ENCODE assay signal across 12 cellular contexts in the genomic region with DNA sequence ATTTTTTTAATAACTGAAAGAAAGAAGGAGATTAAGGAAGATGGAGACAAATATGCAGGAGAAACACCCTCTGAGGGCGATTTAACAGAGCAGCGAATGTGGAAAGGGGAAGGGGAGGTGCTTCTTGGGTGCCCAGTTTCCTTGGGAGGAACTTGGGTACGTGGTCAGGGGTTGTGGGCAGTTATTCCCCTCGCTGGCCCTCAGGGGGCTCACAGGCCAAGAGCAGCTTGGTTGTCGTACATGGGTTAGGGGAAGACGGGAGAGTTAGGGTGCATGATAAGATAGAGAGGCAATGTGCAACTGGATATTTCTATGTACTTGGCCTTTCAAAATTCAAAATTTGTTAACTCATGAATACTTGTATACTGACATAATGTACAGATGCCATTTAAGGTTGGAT.
"Had no signal": no experiment of that assay in that cellular context is flagged by ENCODE, and none has a peak within 500 bp of the region (broad histone marks: within the 10 kb centered on the region; RNA-seq: fewer than 3 reads in every experiment).

No MANE protein-coding gene starts in this region.

- ATAC-seq: activated CD8-positive, alpha-beta T cell treated with anti-CD3 and anti-CD28 coated beads, Interleukin-2, amount 10 ng/mL, durations not matched to agents 7 days and 5 days; foreskin keratinocyte; left lung; upper lobe of right lung had no signal

- H3K27me3 Mint-ChIP-seq: memory B cell had no signal

- H3K27ac ChIP-seq: foreskin keratinocyte, left lung had no signal

- H3K4me3 Mint-ChIP-seq: activated CD8-positive, alpha-beta T cell treated with anti-CD3 and anti-CD28 coated beads, Interleukin-2, amount 10 ng/mL, durations not matched to agents 7 days and 5 days; memory B cell had no signal

- H3K27ac Mint-ChIP-seq: activated CD8-positive, alpha-beta T cell treated with anti-CD3 and anti-CD28 coated beads, Interleukin-2, amount 10 ng/mL, durations not matched to agents 7 days and 5 days; memory B cell had no signal

- H3K4me3 ChIP-seq: left lung, right atrium auricular region, upper lobe of right lung had no signal

- H3K9me3 Mint-ChIP-seq: memory B cell had no signal

- DNase-seq: activated CD4-positive, alpha-beta T cell treated with anti-CD3 and anti-CD28 coated beads for 4 hours; activated CD8-positive, alpha-beta memory T cell treated with anti-CD3 and anti-CD28 coated beads, Interleukin-2, amount 50 U/mL, for 48 hours; activated CD8-positive, alpha-beta T cell treated with anti-CD3 and anti-CD28 coated beads, Interleukin-2, amount 10 ng/mL, durations not matched to agents 7 days and 5 days; activated naive CD4-positive, alpha-beta T cell; foreskin keratinocyte; head of caudate nucleus; left lung; stimulated activated CD4-positive, alpha-beta T cell treated with anti-CD3 and anti-CD28 coated beads, Interleukin-2, amount 100 ng/mL, for 48 hours; stimulated activated naive CD4-positive, alpha-beta T cell treated with Interleukin-2 at 50 U/mL for 16 hours; upper lobe of right lung had no signal

- H3K27me3 ChIP-seq: foreskin keratinocyte, right atrium auricular region, upper lobe of right lung had no signal

- H3K36me3 ChIP-seq: left lung, right atrium auricular region, upper lobe of right lung had no signal

- H3K9me3 ChIP-seq: left lung, right atrium auricular region, upper lobe of right lung had no signal

- H3K36me3 Mint-ChIP-seq: memory B cell had no signal
